17 cellular contexts compared by ENCODE assay signal in the genomic region with DNA sequence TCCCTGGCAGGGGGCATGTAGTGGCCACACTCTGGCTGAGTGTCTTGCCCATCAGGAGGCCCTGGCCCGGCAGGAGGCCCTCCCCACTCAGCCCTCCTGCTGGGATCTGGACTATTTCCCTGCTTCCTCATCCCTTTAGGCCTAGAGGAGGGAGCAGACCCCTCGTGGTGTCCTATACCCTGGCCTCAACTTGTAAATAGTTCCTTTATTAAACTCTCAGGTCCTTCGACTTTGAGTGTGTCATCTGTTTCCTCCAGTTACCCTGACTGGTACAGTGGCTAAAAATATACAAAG.
DNase-seq lines count a peak whose midpoint lies in the region; ATAC-seq, FAIRE-seq and TF ChIP-seq lines count a peak whose summit lies in the region.
"Had no signal": no experiment of that assay in that cellular context is flagged by ENCODE, and none has a peak within 500 bp of the region (broad histone marks: within the 10 kb centered on the region; RNA-seq: fewer than 3 reads in every experiment).

No MANE protein-coding gene starts in this region.

- H3K4me3 ChIP-seq in astrocyte (ENCODE audit: insufficient read depth, low read depth, low read length) (no peak overlapping the region), tibial artery (no peak overlapping the region)
- H3K4me3 ChIP-seq: SJCRH30 had no signal

- intact Hi-C loops in tibial artery (cut with DNase I; ENCODE audit: low total_unique reads) (no loop called here), left cardiac atrium (cut with DNase I) (loop anchor here in 1 of 2 donors (10.0 kb wide), 1 partner anchor 86 kb away; no protein-coding TSS in a partner anchor)

- H3K9ac ChIP-seq in astrocyte (ENCODE audit: low read length) = no peak overlapping the region

- no peaks in the 10 kb centered on the region for H4K20me1 ChIP-seq in astrocyte (ENCODE audit: insufficient read depth, low read length)

- TF ChIP-seq RAD21 in Ishikawa (IDR thresholded peaks at IDR 0.05; ENCODE audit: low read depth) = no peak

- no peak overlapping the region for H2AFZ ChIP-seq in astrocyte (ENCODE audit: low read depth, low read length)

- H3K4me3 Mint-ChIP-seq in astrocyte (ENCODE audit: unreplicated experiment) = no peak overlapping the region
- H3K4me3 Mint-ChIP-seq: CD4-positive, alpha-beta memory T cell; HFFc6; IgD-negative memory B cell had no signal

- peak; percentile 59 for TF ChIP-seq EP300 in Ishikawa (IDR thresholded peaks at IDR 0.05; ENCODE audit: borderline replicate concordance)

- H3K27me3 Mint-ChIP-seq in astrocyte (ENCODE audit: low read depth, unreplicated experiment) = peaks cover 57% of the 10 kb centered on the region

- H3K4me2 ChIP-seq in astrocyte (ENCODE audit: low read length) = peak overlapping the region; percentile 10

- H3K9me3 Mint-ChIP-seq in astrocyte (ENCODE audit: unreplicated experiment) = no peaks in the 10 kb centered on the region
- H3K9me3 Mint-ChIP-seq: CD4-positive, alpha-beta memory T cell; HFFc6; IgD-negative memory B cell had no signal

- no peak overlapping the region for H3K27ac Mint-ChIP-seq in astrocyte (ENCODE audit: unreplicated experiment)
- H3K27ac Mint-ChIP-seq: CD4-positive, alpha-beta memory T cell; HFFc6 had no signal

- no peak for TF ChIP-seq CTCF in astrocyte (IDR thresholded peaks at IDR 0.05; ENCODE audit: insufficient read depth, low read depth, low read length)
- TF ChIP-seq CTCF in tibial artery (IDR thresholded peaks at IDR 0.05) = no peak

- peaks cover 14% of the 10 kb centered on the region for H3K4me1 Mint-ChIP-seq in astrocyte (ENCODE audit: low read depth, unreplicated experiment)
- H3K4me1 Mint-ChIP-seq: CD4-positive, alpha-beta memory T cell; IgD-negative memory B cell had no signal

- ATAC-seq in HG03342 (IDR thresholded peaks at IDR 0.05; ENCODE audit: unreplicated experiment) (no peak), left cardiac atrium (no peak)

- H3K27ac ChIP-seq in astrocyte (ENCODE audit: low read depth, low read length) (no peak overlapping the region), tibial artery (peak overlapping the region; percentile 23 to 28)
- H3K27ac ChIP-seq: SJCRH30 had no signal

- H3K27me3 ChIP-seq in astrocyte (ENCODE audit: insufficient read depth, low read length) (peaks cover 26% of the 10 kb centered on the region), tibial artery (no peaks in the 10 kb centered on the region)

- FAIRE-seq in astrocyte (lab: Jason Lieb, UNC) = no peak
- FAIRE-seq: GM19239, RCC 7860 had no signal

- no peaks in the 10 kb centered on the region for H3K36me3 ChIP-seq in astrocyte (ENCODE audit: insufficient read depth, low read length)
- H3K36me3 ChIP-seq in tibial artery = no peaks in the 10 kb centered on the region
- H3K36me3 ChIP-seq: SJCRH30 had no signal

- peak; percentile 39 for DNase-seq in COLO668 (lab: John Stamatoyannopoulos, UW; ENCODE audit: unreplicated experiment)
- no peak for DNase-seq in astrocyte (ENCODE audit: low read depth)
- DNase-seq in tibial artery = no peak
- no peak for DNase-seq in AML-193 (lab: John Stamatoyannopoulos, UW)
- no peak for DNase-seq in left cardiac atrium
- DNase-seq: CD4-positive, alpha-beta memory T cell; Karpas-422; NCI-H1930; NCI-H524 treated with DMSO at 0.1 percent for 48 hours; T-helper 1 cell had no signal

- H3K36me3 Mint-ChIP-seq in astrocyte (ENCODE audit: low read depth, unreplicated experiment) = no peaks in the 10 kb centered on the region
- H3K36me3 Mint-ChIP-seq: CD4-positive, alpha-beta memory T cell; IgD-negative memory B cell had no signal

- H3K9me3 ChIP-seq in astrocyte (ENCODE audit: insufficient read depth, low read depth, low read length) (no peaks in the 10 kb centered on the region), tibial artery (no peaks in the 10 kb centered on the region)
- H3K9me3 ChIP-seq: SJCRH30 had no signal

- H3K79me2 ChIP-seq in astrocyte (ENCODE audit: insufficient read depth, low read length) = no peaks in the 10 kb centered on the region

- H3K4me1 ChIP-seq in astrocyte (ENCODE audit: insufficient read depth, low read length) (peaks cover 40% of the 10 kb centered on the region), tibial artery (peaks cover 6 to 44% (median 38%) of the 10 kb centered on the region in 4 donors)

TF ChIP-seq in Ishikawa, 13 proteins besides CTCF, POLR2A, EP300 and RAD21:
- no peak for TF ChIP-seq TAF1 (IDR thresholded peaks at IDR 0.05; ENCODE audit: low read depth)
- peak; percentile 82 for TF ChIP-seq TCF12 (IDR thresholded peaks at IDR 0.05; ENCODE audit: low read depth)
- TF ChIP-seq, protein P1, sequence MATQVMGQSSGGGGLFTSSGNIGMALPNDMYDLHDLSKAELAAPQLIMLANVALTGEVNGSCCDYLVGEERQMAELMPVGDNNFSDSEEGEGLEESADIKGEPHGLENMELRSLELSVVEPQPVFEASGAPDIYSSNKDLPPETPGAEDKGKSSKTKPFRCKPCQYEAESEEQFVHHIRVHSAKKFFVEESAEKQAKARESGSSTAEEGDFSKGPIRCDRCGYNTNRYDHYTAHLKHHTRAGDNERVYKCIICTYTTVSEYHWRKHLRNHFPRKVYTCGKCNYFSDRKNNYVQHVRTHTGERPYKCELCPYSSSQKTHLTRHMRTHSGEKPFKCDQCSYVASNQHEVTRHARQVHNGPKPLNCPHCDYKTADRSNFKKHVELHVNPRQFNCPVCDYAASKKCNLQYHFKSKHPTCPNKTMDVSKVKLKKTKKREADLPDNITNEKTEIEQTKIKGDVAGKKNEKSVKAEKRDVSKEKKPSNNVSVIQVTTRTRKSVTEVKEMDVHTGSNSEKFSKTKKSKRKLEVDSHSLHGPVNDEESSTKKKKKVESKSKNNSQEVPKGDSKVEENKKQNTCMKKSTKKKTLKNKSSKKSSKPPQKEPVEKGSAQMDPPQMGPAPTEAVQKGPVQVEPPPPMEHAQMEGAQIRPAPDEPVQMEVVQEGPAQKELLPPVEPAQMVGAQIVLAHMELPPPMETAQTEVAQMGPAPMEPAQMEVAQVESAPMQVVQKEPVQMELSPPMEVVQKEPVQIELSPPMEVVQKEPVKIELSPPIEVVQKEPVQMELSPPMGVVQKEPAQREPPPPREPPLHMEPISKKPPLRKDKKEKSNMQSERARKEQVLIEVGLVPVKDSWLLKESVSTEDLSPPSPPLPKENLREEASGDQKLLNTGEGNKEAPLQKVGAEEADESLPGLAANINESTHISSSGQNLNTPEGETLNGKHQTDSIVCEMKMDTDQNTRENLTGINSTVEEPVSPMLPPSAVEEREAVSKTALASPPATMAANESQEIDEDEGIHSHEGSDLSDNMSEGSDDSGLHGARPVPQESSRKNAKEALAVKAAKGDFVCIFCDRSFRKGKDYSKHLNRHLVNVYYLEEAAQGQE (IDR thresholded peaks at IDR 0.05; ENCODE audit: low read depth) = no peak
- 0 out of 2 replicates have a peak, but pooled peaks have one; percentile 20 for TF ChIP-seq TEAD4 (IDR thresholded peaks at IDR 0.05)
- peak; percentile 71 for TF ChIP-seq NFIC (IDR thresholded peaks at IDR 0.05)
- no peak for TF ChIP-seq YY1 (IDR thresholded peaks at IDR 0.05; ENCODE audit: low read depth)
- 0 out of 2 replicates have a peak, but pooled peaks have one; percentile 30 for TF ChIP-seq MAX (IDR thresholded peaks at IDR 0.05)
